ENCODE assay signal across 17 cellular contexts in the genomic region with DNA sequence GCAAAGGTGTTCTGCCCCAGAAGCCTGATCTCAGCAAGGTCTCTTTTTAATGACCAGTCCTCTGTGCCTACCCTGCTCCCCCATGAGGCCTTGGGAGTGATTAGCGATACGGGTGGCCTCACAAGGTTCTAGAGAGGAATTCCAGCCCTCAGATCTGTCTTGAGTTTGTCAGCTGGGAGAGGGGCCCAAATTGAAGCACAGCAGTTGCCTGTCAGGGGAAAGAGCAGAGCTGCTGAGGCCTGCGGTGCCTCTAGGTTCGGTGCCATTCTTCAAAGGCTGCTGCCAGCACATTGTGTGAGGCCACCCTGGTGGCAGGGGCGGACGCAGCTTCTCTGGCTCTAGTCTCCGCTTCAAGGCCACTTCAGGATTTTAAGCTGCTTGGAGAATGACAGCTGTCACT.
"Had no signal": no experiment of that assay in that cellular context is flagged by ENCODE, and none has a peak within 500 bp of the region (broad histone marks: within the 10 kb centered on the region; RNA-seq: fewer than 3 reads in every experiment).

No MANE protein-coding gene starts in this region.

- H3K4me3 Mint-ChIP-seq: activated CD4-positive, alpha-beta T cell treated with anti-CD3 and anti-CD28 coated beads, Interleukin-2, amount 10 ng/mL, durations not matched to agents 24 days and 14 days; activated CD8-positive, alpha-beta T cell treated with anti-CD3 and anti-CD28 coated beads for 36 hours; activated naive CD8-positive, alpha-beta T cell treated with anti-CD3 and anti-CD28 coated beads for 36 hours; activated T-helper 17 cell treated with anti-CD3 and anti-CD28 coated beads, Interleukin-2, amount 50 U/mL, for 72 hours; dendritic cell treated with granulocyte-macrophage colony-stimulating factor and Interleukin-4, amounts not matched to agents 40 ng/mL and 50 ng/mL, for 4 days; effector memory CD8-positive, alpha-beta T cell; neural crest cell had no signal

- H3K27ac Mint-ChIP-seq: activated CD4-positive, alpha-beta T cell treated with anti-CD3 and anti-CD28 coated beads, Interleukin-2, amount 10 ng/mL, durations not matched to agents 24 days and 14 days; activated CD8-positive, alpha-beta T cell treated with anti-CD3 and anti-CD28 coated beads for 36 hours; activated naive CD8-positive, alpha-beta T cell treated with anti-CD3 and anti-CD28 coated beads for 36 hours; activated T-helper 17 cell treated with anti-CD3 and anti-CD28 coated beads, Interleukin-2, amount 50 U/mL, for 72 hours; dendritic cell treated with granulocyte-macrophage colony-stimulating factor and Interleukin-4, amounts not matched to agents 40 ng/mL and 50 ng/mL, for 4 days; effector memory CD8-positive, alpha-beta T cell had no signal

- ATAC-seq: activated CD8-positive, alpha-beta T cell treated with anti-CD3 and anti-CD28 coated beads for 36 hours; activated T-helper 17 cell treated with anti-CD3 and anti-CD28 coated beads, Interleukin-2, amount 50 U/mL, for 72 hours; effector memory CD8-positive, alpha-beta T cell; left lung; psoas muscle; right lobe of liver had no signal

- H3K9me3 Mint-ChIP-seq: activated CD4-positive, alpha-beta T cell treated with anti-CD3 and anti-CD28 coated beads, Interleukin-2, amount 10 ng/mL, durations not matched to agents 24 days and 14 days; activated CD8-positive, alpha-beta T cell treated with anti-CD3 and anti-CD28 coated beads for 36 hours; activated T-helper 17 cell treated with anti-CD3 and anti-CD28 coated beads, Interleukin-2, amount 50 U/mL, for 72 hours; effector memory CD8-positive, alpha-beta T cell; neural crest cell had no signal

- H3K27me3 Mint-ChIP-seq: activated CD4-positive, alpha-beta T cell treated with anti-CD3 and anti-CD28 coated beads, Interleukin-2, amount 10 ng/mL, durations not matched to agents 24 days and 14 days; activated naive CD8-positive, alpha-beta T cell treated with anti-CD3 and anti-CD28 coated beads for 36 hours; activated T-helper 17 cell treated with anti-CD3 and anti-CD28 coated beads, Interleukin-2, amount 50 U/mL, for 72 hours; dendritic cell treated with granulocyte-macrophage colony-stimulating factor and Interleukin-4, amounts not matched to agents 40 ng/mL and 50 ng/mL, for 4 days had no signal

- DNase-seq: activated CD4-positive, alpha-beta T cell treated with anti-CD3 and anti-CD28 coated beads, Interleukin-2, amount 10 ng/mL, durations not matched to agents 24 days and 14 days; activated CD4-positive, CD25-positive, alpha-beta regulatory T cell; activated CD8-positive, alpha-beta T cell treated with anti-CD3 and anti-CD28 coated beads for 36 hours; activated naive CD4-positive, alpha-beta T cell; activated naive CD8-positive, alpha-beta T cell treated with anti-CD3 and anti-CD28 coated beads for 36 hours; activated T-cell treated with anti-CD3 and anti-CD28 coated beads, Interleukin-2, amount 50 U/mL, for 1 hour; amniotic stem cell; effector memory CD8-positive, alpha-beta T cell; left lung; ovary; right lobe of liver; small intestine; stimulated activated CD4-positive, alpha-beta T cell treated with anti-CD3 and anti-CD28 coated beads, Interleukin-4, amount 100 ng/mL, for 1 hour had no signal

- H3K36me3 Mint-ChIP-seq: activated naive CD8-positive, alpha-beta T cell treated with anti-CD3 and anti-CD28 coated beads for 36 hours had no signal

- H3K4me1 Mint-ChIP-seq: activated CD4-positive, alpha-beta T cell treated with anti-CD3 and anti-CD28 coated beads, Interleukin-2, amount 10 ng/mL, durations not matched to agents 24 days and 14 days; activated naive CD8-positive, alpha-beta T cell treated with anti-CD3 and anti-CD28 coated beads for 36 hours; activated T-helper 17 cell treated with anti-CD3 and anti-CD28 coated beads, Interleukin-2, amount 50 U/mL, for 72 hours; neural crest cell had no signal
